17 cellular contexts compared by ENCODE assay signal in genomic region chr1:174719194-174719593, GRCh38.
DNase-seq lines count a peak whose midpoint lies in the region; ATAC-seq, FAIRE-seq and TF ChIP-seq lines count a peak whose summit lies in the region.
"Had no signal": no experiment of that assay in that cellular context is flagged by ENCODE, and none has a peak within 500 bp of the region (broad histone marks: within the 10 kb centered on the region; RNA-seq: fewer than 3 reads in every experiment).

No MANE protein-coding gene starts in this region.

- no peak overlapping the region for H3K4me3 Mint-ChIP-seq in WTC11
- H3K4me3 Mint-ChIP-seq: B cell; CD8-positive, alpha-beta T cell had no signal

- 14 to 73% (median 49%) methylated on average over 2 of the region's 2 CpGs for WGBS in small intestine, 3 donors

- CTCF ChIA-PET in WTC11 (lab: Charles Lee) = no interaction called here

- H3K27ac Mint-ChIP-seq in WTC11 = no peak overlapping the region
- H3K27ac Mint-ChIP-seq: B cell; CD8-positive, alpha-beta T cell had no signal

- DNase-seq in WTC11 (ENCODE audit: low spot score) (no peak), left lobe of liver (ENCODE audit: low spot score) (no peak), small intestine (peak; percentile 84), DMS79 treated with DMSO at 0.1 percent for 48 hours (lab: John Stamatoyannopoulos, UW) (no peak), epidermal melanocyte (ENCODE audit: insufficient read length, low spot score) (no peak)
- DNase-seq in stimulated activated naive CD8-positive, alpha-beta T cell treated with anti-CD3 and anti-CD28 coated beads, Interleukin-15, Interleukin-2, amounts not matched to agents 100 U/mL and 50 U/mL, for 24 hours = no peak
- DNase-seq: 8988T; Calu3; CD8-positive, alpha-beta T cell; DND-41; EL had no signal

- peaks cover 4% of the 10 kb centered on the region; the same call in 1 of the 2 replicates for H3K9me3 Mint-ChIP-seq in WTC11
- H3K9me3 Mint-ChIP-seq: CD8-positive, alpha-beta T cell had no signal

- peaks cover 0 to 2% of the 10 kb centered on the region in 2 donors for H3K36me3 ChIP-seq in small intestine (ENCODE audit: control insufficient read depth in 2 of 2, insufficient read depth in 2 of 2, low read length in 2 of 2)
- H3K36me3 ChIP-seq: BLaER1 treated with 17β-estradiol and CSF1 and Interleukin-3, amounts not matched to agents 10 nM and 100 nM; HAP-1 had no signal

- POLR2A ChIA-PET in WTC11 (lab: Charles Lee) = no interaction called here

- peak; percentile 63 for FAIRE-seq in A204.1 (lab: Jason Lieb, UNC)
- FAIRE-seq in small intestine (lab: Jason Lieb, UNC) = peak; percentile 86
- FAIRE-seq: GM12878, H1 had no signal

- no peak for ATAC-seq in WTC11
- ATAC-seq in left lobe of liver = peak; percentile 75
- ATAC-seq in stimulated activated naive CD8-positive, alpha-beta T cell treated with anti-CD3 and anti-CD28 coated beads, Interleukin-15, Interleukin-2, amounts not matched to agents 100 U/mL and 50 U/mL, for 24 hours = no peak
- ATAC-seq: CD8-positive, alpha-beta T cell; GM12878 had no signal

- no peak for TF ChIP-seq CTCF in WTC11 (IDR thresholded peaks at IDR 0.05)

- no peak overlapping the region for H3K27ac ChIP-seq in small intestine (ENCODE audit: low read depth in 1 of 2, low read length in 1 of 2)
- H3K27ac ChIP-seq: BLaER1 treated with 17β-estradiol and CSF1 and Interleukin-3, amounts not matched to agents 10 nM and 100 nM had no signal

- no peaks in the 10 kb centered on the region for H3K27me3 ChIP-seq in small intestine (ENCODE audit: control insufficient read depth in 2 of 2, insufficient read depth in 2 of 2, low read length in 2 of 2)
- H3K27me3 ChIP-seq: BLaER1 treated with 17β-estradiol and CSF1 and Interleukin-3, amounts not matched to agents 10 nM and 100 nM had no signal

- no peaks in the 10 kb centered on the region for H3K4me1 ChIP-seq in small intestine (ENCODE audit: control insufficient read depth in 2 of 2, insufficient read depth in 1 of 2, low read depth in 1 of 2, low read length in 1 of 2)
- H3K4me1 ChIP-seq: BLaER1 treated with 17β-estradiol and CSF1 and Interleukin-3, amounts not matched to agents 10 nM and 100 nM; HAP-1 had no signal

- H3K36me3 Mint-ChIP-seq in WTC11 = no peaks in the 10 kb centered on the region

- no peaks in the 10 kb centered on the region for H3K27me3 Mint-ChIP-seq in WTC11 (ENCODE audit: low read depth)
- H3K27me3 Mint-ChIP-seq: B cell had no signal

- no peaks in the 10 kb centered on the region for H3K4me1 Mint-ChIP-seq in WTC11
- H3K4me1 Mint-ChIP-seq: B cell had no signal

- no peaks in the 10 kb centered on the region for H3K9me3 ChIP-seq in small intestine (ENCODE audit: control insufficient read depth, low read depth)
- H3K9me3 ChIP-seq: HAP-1 had no signal

- H3K4me3 ChIP-seq in small intestine (ENCODE audit: low read depth in 1 of 2, low read length in 2 of 2) = no peak overlapping the region
- H3K4me3 ChIP-seq: BLaER1 treated with 17β-estradiol and CSF1 and Interleukin-3, amounts not matched to agents 10 nM and 100 nM; GM12878; HAP-1 had no signal

TF ChIP-seq in WTC11, 78 proteins besides CTCF, POLR2A, EP300 and RAD21:
- TF ChIP-seq HMGA2 (CRISPR knock-in tag; IDR thresholded peaks at IDR 0.05) = peak; percentile 55; the same call in 1 of the 2 replicates
- TF ChIP-seq ZNF416 (CRISPR knock-in tag; IDR thresholded peaks at IDR 0.05) = no peak
